ENCODE assay signal across 8 cellular contexts in the genomic region with DNA sequence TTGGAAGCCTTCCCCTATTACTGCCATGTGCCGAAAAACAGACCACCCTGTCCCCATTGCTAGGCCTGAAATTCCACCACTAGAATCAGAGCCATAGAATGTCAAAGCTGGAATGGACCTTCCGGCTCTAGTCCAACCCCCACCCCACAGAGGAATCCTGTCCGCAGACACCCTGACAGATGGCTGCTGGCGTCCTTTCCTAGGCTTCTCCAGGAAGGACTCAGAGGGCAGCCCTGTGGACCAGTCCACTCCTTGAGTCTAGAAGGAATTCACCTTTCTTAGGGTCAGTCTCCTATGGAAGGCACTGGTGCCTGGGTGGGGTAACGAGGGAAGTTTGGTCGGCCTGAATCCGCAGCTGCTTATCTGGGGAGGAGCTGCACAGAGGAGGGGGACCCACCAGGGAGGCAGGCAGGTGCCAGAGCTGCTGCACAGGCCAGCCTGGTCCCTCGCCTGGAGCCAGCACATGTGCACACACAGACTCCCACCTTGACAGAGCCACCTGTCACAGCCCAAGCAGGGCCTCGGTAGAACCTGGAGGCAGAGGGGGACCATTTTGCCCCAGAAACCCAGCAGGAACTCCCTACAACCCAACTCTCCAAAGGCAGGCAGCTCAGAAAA. TPM values are rescaled to one million over a fixed set of nuclear protein-coding genes. Genes with fewer than 3 reads are reported as not detected.
A peak's percentile ranks its signal among the peaks of the same experiment; 100 is the strongest.
DNase-seq lines count a peak whose midpoint lies in the region; ATAC-seq and TF ChIP-seq lines count a peak whose summit lies in the region.

No MANE protein-coding gene starts in this region.

- H3K4me3 ChIP-seq in ascending aorta: peak overlapping the region in 1 of 2 donors; percentile 95
- H3K4me3 ChIP-seq in lower lobe of right lung: peak overlapping the region; percentile 75
- peak overlapping the region in 1 of 2 donors; percentile 87 for H3K4me3 ChIP-seq in tibial artery
- H3K4me3 ChIP-seq in SJCRH30: no peak overlapping the region

- ATAC-seq in activated T-cell treated with anti-CD3 and anti-CD28 coated beads, Interleukin-2, amount 50 U/mL, for 72 hours (replicated peaks in 1 of 2): no peak
- ATAC-seq in lower lobe of right lung: no peak

- H3K36me3 Mint-ChIP-seq in activated T-cell treated with anti-CD3 and anti-CD28 coated beads, Interleukin-2, amount 50 U/mL, for 72 hours (ENCODE audit: insufficient read depth in 2 of 2): peaks cover 0 to 2% of the 10 kb centered on the region in 2 donors

- no peaks in the 10 kb centered on the region for H3K9me3 Mint-ChIP-seq in activated T-cell treated with anti-CD3 and anti-CD28 coated beads, Interleukin-2, amount 50 U/mL, for 72 hours

- H3K4me1 Mint-ChIP-seq in activated T-cell treated with anti-CD3 and anti-CD28 coated beads, Interleukin-2, amount 50 U/mL, for 72 hours (ENCODE audit: low read depth): peaks cover 51% of the 10 kb centered on the region

- intact Hi-C loops in ascending aorta (cut with DNase I) (no loop called here), lower lobe of right lung (cut with DNase I) (no loop called here), tibial artery (cut with DNase I; ENCODE audit: low total_unique reads) (no loop called here)

- no peaks in the 10 kb centered on the region for H3K9me3 ChIP-seq in ascending aorta
- no peaks in the 10 kb centered on the region for H3K9me3 ChIP-seq in lower lobe of right lung
- H3K9me3 ChIP-seq in tibial artery: no peaks in the 10 kb centered on the region
- no peaks in the 10 kb centered on the region for H3K9me3 ChIP-seq in SJCRH30 (replicated peaks)

- H3K27ac ChIP-seq in ascending aorta (peak overlapping the region; percentile 47 to 79), lower lobe of right lung (peak overlapping the region; percentile 74), tibial artery (peak overlapping the region; percentile 67 to 76), SJCRH30 (no peak overlapping the region)

- no peaks in the 10 kb centered on the region for H3K27me3 Mint-ChIP-seq in activated T-cell treated with anti-CD3 and anti-CD28 coated beads, Interleukin-2, amount 50 U/mL, for 72 hours (ENCODE audit: low read depth)

- H3K4me3 Mint-ChIP-seq in activated T-cell treated with anti-CD3 and anti-CD28 coated beads, Interleukin-2, amount 50 U/mL, for 72 hours: peak overlapping the region; percentile 70 to 79

- peaks cover 3 to 19% of the 10 kb centered on the region in 2 donors for H3K4me1 ChIP-seq in ascending aorta
- peaks cover 43% of the 10 kb centered on the region for H3K4me1 ChIP-seq in lower lobe of right lung
- H3K4me1 ChIP-seq in tibial artery: peaks cover 0 to 44% (median 29%) of the 10 kb centered on the region in 4 donors
- H3K4me1 ChIP-seq in SJCRH30: peaks cover 12% of the 10 kb centered on the region; the same call in 1 of the 2 replicates

- peak overlapping the region; percentile 16 for H3K27ac Mint-ChIP-seq in activated T-cell treated with anti-CD3 and anti-CD28 coated beads, Interleukin-2, amount 50 U/mL, for 72 hours

- DNase-seq in activated T-cell treated with anti-CD3 and anti-CD28 coated beads, Interleukin-2, amount 50 U/mL, for 72 hours: no peak
- no peak for DNase-seq in activated T-cell treated with anti-CD3 and anti-CD28 coated beads, Interleukin-2, amount 50 U/mL, for 48 hours
- DNase-seq in ascending aorta (ENCODE audit: low spot score in 2 of 2): no peak
- DNase-seq in lower lobe of right lung: no peak
- peak in 1 of 2 donors; percentile 64 for DNase-seq in tibial artery
- DNase-seq in SJCRH30: no peak
- no peak for DNase-seq in activated effector memory CD4-positive, alpha-beta T cell treated with anti-CD3 and anti-CD28 coated beads, Interleukin-2, amount 50 U/mL, for 16 hours
- DNase-seq in GF-D8 (lab: John Stamatoyannopoulos, UW): no peak

- H3K27me3 ChIP-seq in ascending aorta (no peaks in the 10 kb centered on the region), lower lobe of right lung (ENCODE audit: low read depth) (no peaks in the 10 kb centered on the region), tibial artery (no peaks in the 10 kb centered on the region), SJCRH30 (no peaks in the 10 kb centered on the region)

- TF ChIP-seq CTCF in ascending aorta (IDR thresholded peaks at IDR 0.05) (no peak), lower lobe of right lung (IDR thresholded peaks at IDR 0.05) (no peak), tibial artery (IDR thresholded peaks at IDR 0.05) (no peak)

- H3K36me3 ChIP-seq in ascending aorta (no peaks in the 10 kb centered on the region), lower lobe of right lung (no peaks in the 10 kb centered on the region), tibial artery (no peaks in the 10 kb centered on the region), SJCRH30 (peaks cover 2% of the 10 kb centered on the region; the same call in 1 of the 2 replicates)

RNA-seq across cellular contexts. Expression of a gene that starts 2.5 kb away (rescaled TPM):
- total RNA-seq in activated T-cell treated with anti-CD3 and anti-CD28 coated beads, Interleukin-2, amount 50 U/mL, for 72 hours: 100 to 1,000 TPM in 1 of 2 donors, 10 to 100 TPM in 1; 90.2 to 108 TPM
- total RNA-seq in ascending aorta (33.6 TPM), lower lobe of right lung (35.6 TPM)
- 26.1 and 32.8 TPM in 2 replicates for total RNA-seq in SJCRH30 (2014; rRNA removed; shearing (Covaris generic))
